Comparison of ENCODE assay signal across 22 cellular contexts in genomic region chr9:104258289-104259045, GRCh38.
"Had no signal": no experiment of that assay in that cellular context is flagged by ENCODE, and none has a peak within 500 bp of the region (broad histone marks: within the 10 kb centered on the region; RNA-seq: fewer than 3 reads in every experiment).

No MANE protein-coding gene starts in this region.

- H3K4me1 ChIP-seq: adrenal gland, breast epithelium, heart left ventricle, prostate gland had no signal

- FAIRE-seq: astrocyte, endometrium, frontal cortex, kidney, small intestine had no signal

- DNase-seq: activated CD4-positive, alpha-beta T cell treated with anti-CD3 and anti-CD28 coated beads, Interleukin-2, amount 50 U/mL, for 48 hours; activated gamma-delta T cell treated with Interleukin-2 at 50 U/mL for 16 hours; activated T-cell treated with anti-CD3 and anti-CD28 coated beads for 4 hours; erythroblast; heart left ventricle; kidney; right cardiac atrium; small intestine; stimulated activated CD4-positive, alpha-beta T cell treated with anti-CD3 and anti-CD28 coated beads, Interleukin-15, amount 100 ng/mL, for 24 hours; stimulated activated CD4-positive, alpha-beta T cell treated with anti-CD3 and anti-CD28 coated beads, Interleukin-2, amount 100 ng/mL, for 48 hours; T-helper 1 cell; T1000 had no signal

- H3K36me3 ChIP-seq: adrenal gland, breast epithelium, heart left ventricle, prostate gland had no signal

- ATAC-seq: activated naive CD4-positive, alpha-beta T cell treated with anti-CD3 and anti-CD28 coated beads, Interleukin-2, amount 50 U/mL, for 72 hours; heart left ventricle; left lobe of liver; right cardiac atrium had no signal

- H3K4me3 ChIP-seq: adrenal gland, breast epithelium, coronary artery, heart left ventricle, prostate gland had no signal

- H3K27me3 ChIP-seq: adrenal gland, breast epithelium, heart left ventricle had no signal

- H3K27ac ChIP-seq: adrenal gland, breast epithelium, coronary artery, heart left ventricle, prostate gland, VCaP had no signal

- H3K9me3 ChIP-seq: adrenal gland, prostate gland had no signal
